ENCODE assay signal across 8 cellular contexts in the genomic region with DNA sequence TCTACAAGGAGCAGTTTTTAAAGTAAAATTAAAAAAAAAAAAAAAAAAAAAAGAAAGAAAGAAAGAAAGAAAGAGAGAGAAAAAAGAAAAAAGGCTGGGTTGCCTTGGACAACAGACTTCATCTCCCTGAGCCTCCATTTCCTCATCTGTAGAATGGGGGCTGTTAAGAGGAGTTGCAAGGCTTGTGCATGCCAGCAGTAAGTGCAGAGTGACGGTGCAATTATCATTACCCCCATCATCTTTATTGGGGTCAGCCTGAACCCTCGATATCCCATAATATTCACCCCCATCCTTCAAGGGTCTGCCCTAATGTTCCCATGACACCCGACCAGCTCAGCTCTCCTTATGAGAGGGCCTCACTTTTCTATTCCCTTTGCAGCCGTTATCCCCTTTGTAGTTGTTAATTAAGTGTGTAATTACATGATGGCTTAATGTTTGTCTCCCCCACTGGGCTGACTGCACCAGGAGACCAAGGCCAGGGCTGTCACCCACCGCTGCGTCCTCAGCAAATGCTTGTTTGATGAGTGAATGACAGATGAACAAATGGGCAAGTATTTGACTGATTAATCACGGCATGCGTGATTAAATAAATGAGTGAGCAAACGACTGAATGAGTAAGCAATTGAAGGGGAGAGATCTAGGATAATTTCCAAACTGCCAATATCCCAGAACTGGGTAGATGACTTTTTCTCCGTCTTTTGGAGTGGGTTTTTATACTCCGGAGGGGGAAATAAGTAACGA. TPM values are rescaled to one million over a fixed set of nuclear protein-coding genes. Genes with fewer than 3 reads are reported as not detected.
A peak's percentile ranks its signal among the peaks of the same experiment; 100 is the strongest.
DNase-seq lines count a peak whose midpoint lies in the region; ATAC-seq, FAIRE-seq and TF ChIP-seq lines count a peak whose summit lies in the region.

No MANE protein-coding gene starts in this region.

- no peak overlapping the region; the same call in 1 of the 2 replicates for H3K27ac ChIP-seq in HL-60 (replicated peaks)
- H3K27ac ChIP-seq in right cardiac atrium (ENCODE audit: low read length) = peak overlapping the region; percentile 94
- peak overlapping the region; percentile 96 for H3K27ac ChIP-seq in smooth muscle cell (ENCODE audit: low read depth)

- intact Hi-C loops in right cardiac atrium (cut with DNase I) = loop anchor here (2.0 kb wide), 2 partner anchors 39 to 47 kb away; no protein-coding TSS in a partner anchor

- H3K9me3 ChIP-seq in right cardiac atrium (ENCODE audit: control insufficient read depth, low read length) = no peaks in the 10 kb centered on the region
- H3K9me3 ChIP-seq in smooth muscle cell (replicated peaks; ENCODE audit: low read depth) = no peaks in the 10 kb centered on the region

- H3K27me3 ChIP-seq in GM06990 (replicated peaks; ENCODE audit: control insufficient read depth, insufficient read depth, low read length) (no peaks in the 10 kb centered on the region), HL-60 (ENCODE audit: insufficient read depth, poor library complexity, severe bottlenecking) (no peaks in the 10 kb centered on the region), right cardiac atrium (ENCODE audit: control insufficient read depth, insufficient read depth) (no peaks in the 10 kb centered on the region), smooth muscle cell (ENCODE audit: low read depth) (no peaks in the 10 kb centered on the region)

- no peak for TF ChIP-seq POLR2A in GM12891 (IDR thresholded peaks at IDR 0.05; ENCODE audit: low read depth, low read length)

- DNase-seq in GM06990 (ENCODE audit: extremely low read depth, insufficient read length) (no peak), HL-60 (ENCODE audit: low read depth in 1 of 2, low spot score in 1 of 2) (no peak), right cardiac atrium (no peak), smooth muscle cell (lab: John Stamatoyannopoulos, UW; ENCODE audit: unreplicated experiment) (peak; percentile 38), GM12891 (ENCODE audit: insufficient read length, low spot score) (no peak)
- no peak for DNase-seq in activated T-cell treated with anti-CD3 and anti-CD28 coated beads, Interleukin-2, amount 50 U/mL, for 4 hours

- no peaks in the 10 kb centered on the region for H3K9me3 Mint-ChIP-seq in activated T-cell treated with anti-CD3 and anti-CD28 coated beads, Interleukin-2, amount 50 U/mL, for 4 hours

- H3K4me1 ChIP-seq in right cardiac atrium (ENCODE audit: control insufficient read depth, insufficient read depth, low read length) (no peaks in the 10 kb centered on the region), smooth muscle cell (ENCODE audit: low read depth) (no peaks in the 10 kb centered on the region)

- no peaks in the 10 kb centered on the region for H3K27me3 Mint-ChIP-seq in activated T-cell treated with anti-CD3 and anti-CD28 coated beads, Interleukin-2, amount 50 U/mL, for 4 hours (ENCODE audit: low read depth)

- TF ChIP-seq CTCF in GM06990 (IDR thresholded peaks at IDR 0.05; ENCODE audit: insufficient read depth, low read length, poor library complexity, severe bottlenecking) = no peak
- TF ChIP-seq CTCF in HL-60 (IDR thresholded peaks at IDR 0.05; ENCODE audit: insufficient read depth, low read length) = no peak
- no peak for TF ChIP-seq CTCF in smooth muscle cell (IDR thresholded peaks at IDR 0.05; ENCODE audit: borderline replicate concordance, insufficient read depth, poor library complexity, severe bottlenecking)

- FAIRE-seq in GM12891 (lab: Jason Lieb, UNC) = no peak

- H3K4me2 ChIP-seq in smooth muscle cell = peak overlapping the region; percentile 77

- H3K4me3 Mint-ChIP-seq in activated T-cell treated with anti-CD3 and anti-CD28 coated beads, Interleukin-2, amount 50 U/mL, for 4 hours = peak overlapping the region; percentile 75

- H3K79me2 ChIP-seq in smooth muscle cell (ENCODE audit: low read depth) = no peaks in the 10 kb centered on the region

- peaks cover 3% of the 10 kb centered on the region for H3K36me3 Mint-ChIP-seq in activated T-cell treated with anti-CD3 and anti-CD28 coated beads, Interleukin-2, amount 50 U/mL, for 4 hours (ENCODE audit: insufficient read depth)

- peak overlapping the region; percentile 97 for H3K9ac ChIP-seq in smooth muscle cell (ENCODE audit: low read depth)

- H3F3A ChIP-seq in smooth muscle cell (ENCODE audit: low read depth) = peaks cover 4% of the 10 kb centered on the region

- H3K4me3 ChIP-seq in GM06990 (replicated peaks; ENCODE audit: low read depth, low read length) (peak overlapping the region; percentile 62), HL-60 (replicated peaks; ENCODE audit: insufficient read depth, low read length) (peak overlapping the region; percentile 19), right cardiac atrium (ENCODE audit: low read length) (peak overlapping the region; percentile 67), smooth muscle cell (peak overlapping the region; percentile 54)

- H4K20me1 ChIP-seq in smooth muscle cell (ENCODE audit: low read depth) = peaks cover 3% of the 10 kb centered on the region

- peaks cover 34% of the 10 kb centered on the region for H3K4me1 Mint-ChIP-seq in activated T-cell treated with anti-CD3 and anti-CD28 coated beads, Interleukin-2, amount 50 U/mL, for 4 hours (ENCODE audit: low read depth)

- WGBS in right cardiac atrium = 6% methylated on average over 12 of the region's 12 CpGs
- 23% methylated on average over 12 of the region's 12 CpGs for WGBS in smooth muscle cell (ENCODE audit: low lambda C conversion rate)

- H2AFZ ChIP-seq in smooth muscle cell (ENCODE audit: low read depth) = no peak overlapping the region

- H3K36me3 ChIP-seq in GM06990 (ENCODE audit: control insufficient read depth, insufficient read depth, low read length) = no peaks in the 10 kb centered on the region
- H3K36me3 ChIP-seq in smooth muscle cell (ENCODE audit: low read depth) = no peaks in the 10 kb centered on the region

- peak; percentile 33 to 46 for ATAC-seq in activated T-cell treated with anti-CD3 and anti-CD28 coated beads, Interleukin-2, amount 50 U/mL, for 4 hours
- no peak for ATAC-seq in right cardiac atrium
- ATAC-seq in GM19452 (IDR thresholded peaks at IDR 0.05; ENCODE audit: unreplicated experiment) = no peak
- no peak for ATAC-seq in HG03097 (IDR thresholded peaks at IDR 0.05; ENCODE audit: low FRiP score, unreplicated experiment)

TF ChIP-seq in GM12891, 5 proteins besides CTCF, POLR2A, EP300 and RAD21:
- no peak for TF ChIP-seq PAX5 (IDR thresholded peaks at IDR 0.05; ENCODE audit: insufficient read depth, low read length, severe bottlenecking)
- TF ChIP-seq SPI1 (IDR thresholded peaks at IDR 0.05; ENCODE audit: low read depth, low read length) = no peak
- no peak for TF ChIP-seq TAF1 (IDR thresholded peaks at IDR 0.05; ENCODE audit: low read depth, low read length)
- no peak for TF ChIP-seq POU2F2 (IDR thresholded peaks at IDR 0.05; ENCODE audit: low read depth, low read length)
- no peak for TF ChIP-seq POLR2AphosphoS5 (IDR thresholded peaks at IDR 0.05; ENCODE audit: low read depth, low read length)

RNA-seq across cellular contexts. Expression of gene FOSB, which starts 10.1 kb away (rescaled TPM):
- 10 to 100 TPM; 10.5 to 13.4 (median 13.2) TPM for total RNA-seq in activated T-cell treated with anti-CD3 and anti-CD28 coated beads, Interleukin-2, amount 50 U/mL, for 4 hours
- total RNA-seq in right cardiac atrium (10 to 100 TPM in 1 of 4 donors, 1 to 10 TPM in 3; 1.6 to 16.3 (median 6.1) TPM), smooth muscle cell (171 and 186 TPM in 2 replicates)
- polyA plus RNA-seq in right cardiac atrium (57.8 TPM), smooth muscle cell (178 and 299 TPM in 2 replicates)
- 6.5 TPM for polyA plus RNA-seq in GM12891 (2012; ENCODE audit: low read depth, missing spikeins)

RNA-seq across cellular contexts. Expression of gene RTN2, which starts 19.0 kb away (rescaled TPM):
- total RNA-seq in activated T-cell treated with anti-CD3 and anti-CD28 coated beads, Interleukin-2, amount 50 U/mL, for 4 hours = 1 to 10 TPM in 2 of 3 donors, under 1 TPM in 1; 0.83 to 1.5 (median 1.5) TPM
- total RNA-seq in right cardiac atrium (10 to 100 TPM; 18.7 to 26.4 (median 20.4) TPM), smooth muscle cell (6.3 and 20.5 TPM in 2 replicates)
- polyA plus RNA-seq in right cardiac atrium (20.2 TPM), smooth muscle cell (24.4 and 28.0 TPM in 2 replicates)
- 5.6 TPM for polyA plus RNA-seq in GM12891 (2012; ENCODE audit: low read depth, missing spikeins)

RNA-seq across cellular contexts. Expression of gene PPM1N, which starts 20.4 kb away (rescaled TPM):
- total RNA-seq in activated T-cell treated with anti-CD3 and anti-CD28 coated beads, Interleukin-2, amount 50 U/mL, for 4 hours = 1 to 10 TPM; 1.1 to 1.4 (median 1.3) TPM
- total RNA-seq in right cardiac atrium (under 1 TPM in 2 of 4 donors, not detected in 2; 0.24 to 0.96 TPM), smooth muscle cell (0.58 TPM in 1 of 2 replicates, not detected in the other)
- polyA plus RNA-seq in right cardiac atrium (0.91 TPM), smooth muscle cell (0.16 and 1.3 TPM in 2 replicates)
- 1.4 TPM for polyA plus RNA-seq in GM12891 (2012; ENCODE audit: low read depth, missing spikeins)

RNA-seq across cellular contexts. Expression of gene VASP, which starts 29.4 kb away (rescaled TPM):
- 100 to 1,000 TPM; 135 to 164 (median 157) TPM for total RNA-seq in activated T-cell treated with anti-CD3 and anti-CD28 coated beads, Interleukin-2, amount 50 U/mL, for 4 hours
- total RNA-seq in right cardiac atrium (10 to 100 TPM; 44.1 to 85.4 (median 47.4) TPM), smooth muscle cell (75.8 and 83.8 TPM in 2 replicates)
- polyA plus RNA-seq in right cardiac atrium (42.2 TPM), smooth muscle cell (73.6 and 107 TPM in 2 replicates)
- 65.6 TPM for polyA plus RNA-seq in GM12891 (2012; ENCODE audit: low read depth, missing spikeins)

RNA-seq across cellular contexts. Expression of gene ERCC1, which starts 54.2 kb away (rescaled TPM):
- 10 to 100 TPM; 68.0 to 86.2 (median 85.7) TPM for total RNA-seq in activated T-cell treated with anti-CD3 and anti-CD28 coated beads, Interleukin-2, amount 50 U/mL, for 4 hours
- total RNA-seq in right cardiac atrium (100 to 1,000 TPM; 133 to 143 (median 139) TPM), smooth muscle cell (60.8 and 72.6 TPM in 2 replicates)
- polyA plus RNA-seq in right cardiac atrium (139 TPM), smooth muscle cell (81.5 and 90.4 TPM in 2 replicates)
- 37.4 TPM for polyA plus RNA-seq in GM12891 (2012; ENCODE audit: low read depth, missing spikeins)

Comparison
In these comparisons a context has a peak if more than half of its experiments do, and no peak if none do; other contexts are left out.
1. ATAC-seq: peak in activated T-cell treated with anti-CD3 and anti-CD28 coated beads, Interleukin-2, amount 50 U/mL, for 4 hours (2 of 2); none in right cardiac atrium (0 of 2), GM19452 (single experiment) and HG03097 (single experiment).
2. Peak in every context shown above with its lines, with median percentiles within 50 percentile points of each other: H3K4me3 ChIP-seq.